24 cellular contexts compared by ENCODE assay signal in genomic region chr2:236621786-236622185, GRCh38. TPM values are rescaled to one million over a fixed set of nuclear protein-coding genes. Genes with fewer than 3 reads are reported as not detected.
"Had no signal": no experiment of that assay in that cellular context is flagged by ENCODE, and none has a peak within 500 bp of the region (broad histone marks: within the 10 kb centered on the region; RNA-seq: fewer than 3 reads in every experiment).

No MANE protein-coding gene starts in this region.

- H3K36me3 Mint-ChIP-seq: naive thymus-derived CD8-positive, alpha-beta T cell had no signal

- H3K27ac Mint-ChIP-seq: nephron progenitor cell, progenitor cell of endocrine pancreas had no signal

- H3K4me1 ChIP-seq: gastrocnemius medialis, left lung, pancreas, right lobe of liver, testis, tibial artery, upper lobe of left lung, uterus had no signal

- H3K4me3 Mint-ChIP-seq: nephron progenitor cell had no signal

- H3K9me3 Mint-ChIP-seq: naive thymus-derived CD8-positive, alpha-beta T cell; nephron progenitor cell had no signal

- H3K36me3 ChIP-seq: gastrocnemius medialis, left lung, neutrophil, pancreas, right lobe of liver, tibial artery, upper lobe of left lung, uterus had no signal

- H3K27ac ChIP-seq: epithelial cell of prostate, gastrocnemius medialis, left lung, neutrophil, pancreas, right lobe of liver, testis, tibial artery, upper lobe of left lung, uterus had no signal

- H3K4me3 ChIP-seq: gastrocnemius medialis, left lung, pancreas, right lobe of liver, testis, tibial artery, upper lobe of left lung, uterus had no signal

- ATAC-seq: gastrocnemius medialis; left cardiac atrium; left lung; naive thymus-derived CD8-positive, alpha-beta T cell; pancreas; right lobe of liver had no signal

- H3K9me3 ChIP-seq: gastrocnemius medialis, left lung, neutrophil, pancreas, right lobe of liver, testis, tibial artery, upper lobe of left lung, uterus had no signal

- H3K27me3 ChIP-seq: gastrocnemius medialis, left lung, pancreas, right lobe of liver, testis, tibial artery, upper lobe of left lung, uterus had no signal

- FAIRE-seq: pancreas, small intestine had no signal

- DNase-seq: cerebellar nuclear complex; cortex of kidney; foreskin fibroblast; gastrocnemius medialis; head of caudate nucleus; left cardiac atrium; left lung; naive thymus-derived CD8-positive, alpha-beta T cell; nephron progenitor cell; right lobe of liver; small intestine; stimulated activated CD4-positive, alpha-beta T cell treated with anti-CD3 and anti-CD28 coated beads, Interleukin-15, amount 100 ng/mL, for 24 hours; stimulated activated CD4-positive, alpha-beta T cell treated with anti-CD3 and anti-CD28 coated beads, Interleukin-2, amount 100 ng/mL, for 48 hours; stimulated activated naive CD4-positive, alpha-beta T cell; substantia nigra; testis; tibial artery; upper lobe of left lung; uterus had no signal

RNA-seq across cellular contexts. Expression of gene ACKR3, which starts 52.2 kb away (rescaled TPM):
- total RNA-seq: myocyte had no signal
